30 cellular contexts compared by ENCODE assay signal in genomic region chr17:45732926-45733505, GRCh38. TPM values are rescaled to one million over a fixed set of nuclear protein-coding genes. Genes with fewer than 3 reads are reported as not detected.
"Had no signal": no experiment of that assay in that cellular context is flagged by ENCODE, and none has a peak within 500 bp of the region (broad histone marks: within the 10 kb centered on the region; RNA-seq: fewer than 3 reads in every experiment).

No MANE protein-coding gene starts in this region.

- H3K4me1 ChIP-seq: breast epithelium had no signal

- ATAC-seq: activated CD8-positive, alpha-beta T cell treated with anti-CD3 and anti-CD28 coated beads, Interleukin-2, amount 10 ng/mL, durations not matched to agents 7 days and 5 days; Panc1; Right ventricle myocardium inferior; T-cell had no signal

- H3K27ac ChIP-seq: breast epithelium, SK-N-MC, VCaP had no signal

- H3K36me3 ChIP-seq: breast epithelium had no signal

- H3K27ac Mint-ChIP-seq: activated CD8-positive, alpha-beta T cell treated with anti-CD3 and anti-CD28 coated beads, Interleukin-2, amount 10 ng/mL, durations not matched to agents 7 days and 5 days; activated naive CD4-positive, alpha-beta T cell treated with anti-CD3 and anti-CD28 coated beads, Interleukin-2, amount 50 U/mL, for 24 hours; activated T-helper 1 cell treated with anti-CD3 and anti-CD28 coated beads, Interleukin-12 subunit alpha, Interleukin-12 subunit beta, Interleukin-2, Interleukin-4 antibody, amounts not matched to agents 30 ng/mL and 10 ng/mL and 1 ng/mL, durations not matched to agents 14 hours and 24 hours and 36 hours; T-cell had no signal

- DNase-seq: activated CD4-positive, alpha-beta T cell treated with anti-CD3 and anti-CD28 coated beads for 48 hours; activated CD4-positive, alpha-beta T cell treated with anti-CD3 and anti-CD28 coated beads, Interleukin-2, amount 50 U/mL, for 4 hours; activated CD8-positive, alpha-beta memory T cell treated with anti-CD3 and anti-CD28 coated beads, Interleukin-2, amount 50 U/mL, for 48 hours; activated CD8-positive, alpha-beta T cell treated with anti-CD3 and anti-CD28 coated beads, Interleukin-2, amount 10 ng/mL, durations not matched to agents 7 days and 5 days; activated effector memory CD4-positive, alpha-beta T cell treated with Interleukin-2 at 50 U/mL for 16 hours; activated naive CD4-positive, alpha-beta T cell; activated T-cell treated with anti-CD3 and anti-CD28 coated beads, Interleukin-2, amount 50 U/mL, for 1 hour; caudate nucleus; KG1; NCI-H1048; NCI-H146; NCI-H187 treated with DMSO at 0.1 percent for 48 hours; NCI-H2081 treated with DMSO at 0.1 percent for 48 hours; NCI-H2227 treated with DMSO at 0.1 percent for 48 hours; NCI-H526 treated with DMSO at 0.1 percent for 48 hours; OCI-M1; RPMI8226; T-cell; T-helper 2 cell had no signal

- H3K4me3 ChIP-seq: breast epithelium, SK-N-MC had no signal

- H3K4me1 Mint-ChIP-seq: activated naive CD4-positive, alpha-beta T cell treated with anti-CD3 and anti-CD28 coated beads, Interleukin-2, amount 50 U/mL, for 24 hours; T-cell had no signal

- H3K4me3 Mint-ChIP-seq: activated CD8-positive, alpha-beta T cell treated with anti-CD3 and anti-CD28 coated beads, Interleukin-2, amount 10 ng/mL, durations not matched to agents 7 days and 5 days; activated naive CD4-positive, alpha-beta T cell treated with anti-CD3 and anti-CD28 coated beads, Interleukin-2, amount 50 U/mL, for 24 hours; activated T-helper 1 cell treated with anti-CD3 and anti-CD28 coated beads, Interleukin-12 subunit alpha, Interleukin-12 subunit beta, Interleukin-2, Interleukin-4 antibody, amounts not matched to agents 30 ng/mL and 10 ng/mL and 1 ng/mL, durations not matched to agents 14 hours and 24 hours and 36 hours; T-cell had no signal

RNA-seq across cellular contexts. Expression of gene CRHR1, which starts 51.1 kb away (rescaled TPM):
- total RNA-seq: activated CD8-positive, alpha-beta T cell treated with anti-CD3 and anti-CD28 coated beads, Interleukin-2, amount 10 ng/mL, durations not matched to agents 7 days and 5 days; activated T-helper 1 cell treated with anti-CD3 and anti-CD28 coated beads, Interleukin-12 subunit alpha, Interleukin-12 subunit beta, Interleukin-2, Interleukin-4 antibody, amounts not matched to agents 30 ng/mL and 10 ng/mL and 1 ng/mL, durations not matched to agents 14 hours and 24 hours and 36 hours; aorta; LHCN-M2; M059J; NCI-H460; Right ventricle myocardium inferior; T-cell had no signal
- polyA plus RNA-seq: aorta had no signal
